36 cellular contexts compared by ENCODE assay signal in the genomic region with DNA sequence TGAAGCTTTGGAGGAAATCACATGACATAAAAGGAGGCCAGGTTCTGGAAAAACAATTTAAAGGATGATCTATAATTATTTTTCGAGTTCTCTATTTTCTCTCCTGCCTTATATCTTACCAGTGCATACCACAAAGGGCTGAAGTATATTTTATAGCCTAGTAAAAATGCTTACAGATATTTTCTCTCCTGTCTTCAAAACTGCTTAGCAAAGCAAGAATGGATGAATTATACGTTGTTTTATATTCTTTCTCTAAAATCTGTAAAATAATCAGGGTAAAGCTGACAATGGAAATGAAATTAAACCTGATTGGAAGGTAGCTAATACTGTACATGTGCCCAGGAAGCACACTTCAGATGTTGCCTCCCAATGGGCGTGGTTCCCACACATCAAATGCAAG.
DNase-seq lines count a peak whose midpoint lies in the region; ATAC-seq, FAIRE-seq and TF ChIP-seq lines count a peak whose summit lies in the region.
"Had no signal": no experiment of that assay in that cellular context is flagged by ENCODE, and none has a peak within 500 bp of the region (broad histone marks: within the 10 kb centered on the region; RNA-seq: fewer than 3 reads in every experiment).

No MANE protein-coding gene starts in this region.

- no peak overlapping the region for H2BK120ac ChIP-seq in IMR-90 (ENCODE audit: low read depth, low read length)

- H3K27ac ChIP-seq in HepG2 (ENCODE audit: extremely low read length, insufficient read depth, low read length) (no peak overlapping the region), right lobe of liver (no peak overlapping the region), A549 (no peak overlapping the region), IMR-90 (ENCODE audit: insufficient read depth, low read length) (no peak overlapping the region), K562 (ENCODE audit: extremely low read depth, low read depth, low read length) (no peak overlapping the region)
- H3K27ac ChIP-seq: 22Rv1; BLaER1; BLaER1 treated with 17β-estradiol and CSF1 and Interleukin-3, amounts not matched to agents 10 nM and 100 nM; C4-2B had no signal

- TF ChIP-seq POLR2A in HepG2 (IDR thresholded peaks at IDR 0.05; ENCODE audit: insufficient read depth in 1 of 2, low read depth in 2 of 2, low read length in 2 of 2) (no peak), right lobe of liver (IDR thresholded peaks at IDR 0.05) (no peak), A549 (IDR thresholded peaks at IDR 0.05; ENCODE audit: low read length) (no peak), IMR-90 (IDR thresholded peaks at IDR 0.05; ENCODE audit: low read depth, low read length) (no peak), K562 (conservative IDR thresholded peaks at IDR 0.05) (no peak)

- dilution Hi-C loops in IMR-90 (cut with HindIII; ENCODE audit: low sequenced_read_pairs, unreplicated experiment) = no loop called here

- POLR2A ChIA-PET in HepG2 (lab: Yijun Ruan, JAX) = no interaction called here
- POLR2A ChIA-PET in A549 (lab: Yijun Ruan, JAX) = no interaction called here
- POLR2A ChIA-PET in IMR-90 (lab: Charles Lee; ENCODE audit: unreplicated experiment) = no interaction called here
- POLR2A ChIA-PET in K562 (lab: Yijun Ruan, JAX) = no interaction called here

- H3K27ac Mint-ChIP-seq in HFFc6 = no peak overlapping the region
- H3K27ac Mint-ChIP-seq: B cell; CD14-positive monocyte; CD4-positive, alpha-beta memory T cell; CD4-positive, alpha-beta T cell; CD4-positive, CD25-positive, alpha-beta regulatory T cell; CD8-positive, alpha-beta memory T cell; CD8-positive, alpha-beta T cell had no signal

- H3K9ac ChIP-seq in HepG2 (ENCODE audit: insufficient read depth, low read depth, low read length) = no peak overlapping the region
- no peak overlapping the region for H3K9ac ChIP-seq in IMR-90 (ENCODE audit: low read depth, low read length)
- H3K9ac ChIP-seq in K562 (ENCODE audit: insufficient read depth in 1 of 2, low read depth in 2 of 2, low read length in 2 of 2) = no peak overlapping the region
- H3K9ac ChIP-seq: BLaER1; BLaER1 treated with 17β-estradiol and CSF1 and Interleukin-3, amounts not matched to agents 10 nM and 100 nM had no signal

- H3K9me3 ChIP-seq in HepG2 (ENCODE audit: low read length) = no peaks in the 10 kb centered on the region
- no peaks in the 10 kb centered on the region for H3K9me3 ChIP-seq in right lobe of liver
- H3K9me3 ChIP-seq in A549 = no peaks in the 10 kb centered on the region
- H3K9me3 ChIP-seq in IMR-90 (ENCODE audit: control insufficient read depth, insufficient read depth, low read length) = peaks cover 33% of the 10 kb centered on the region
- no peaks in the 10 kb centered on the region for H3K9me3 ChIP-seq in K562 (replicated peaks; ENCODE audit: control insufficient read depth, insufficient read depth, low read depth, low read length)
- H3K9me3 ChIP-seq: BE2C, BLaER1, Caco-2 had no signal

- H3K4me3 Mint-ChIP-seq in HFFc6 = no peak overlapping the region
- H3K4me3 Mint-ChIP-seq: B cell; CD14-positive monocyte; CD4-positive, alpha-beta memory T cell; CD4-positive, alpha-beta T cell; CD4-positive, CD25-positive, alpha-beta regulatory T cell; CD8-positive, alpha-beta memory T cell; CD8-positive, alpha-beta T cell had no signal

- ATAC-seq in HepG2 = no peak
- ATAC-seq in right lobe of liver = no peak
- ATAC-seq in A549 = no peak
- no peak for ATAC-seq in IMR-90 (ENCODE audit: low read depth)
- ATAC-seq in K562 = no peak
- ATAC-seq: CD8-positive, alpha-beta T cell had no signal

- no peak overlapping the region for H2BK15ac ChIP-seq in IMR-90 (ENCODE audit: low read depth, low read length)

- H3K14ac ChIP-seq in IMR-90 (replicated peaks; ENCODE audit: low read depth, low read length) = no peak overlapping the region

- no peak overlapping the region for H2BK20ac ChIP-seq in IMR-90 (ENCODE audit: low read depth, low read length)

- intact Hi-C loops in HepG2 (cut with micrococcal nuclease; ENCODE audit: unreplicated experiment) = no loop called here
- intact Hi-C loops in right lobe of liver (cut with DNase I) = no loop called here
- intact Hi-C loops in IMR-90 (cut with micrococcal nuclease) = no loop called here
- intact Hi-C loops in K562 (cut with micrococcal nuclease) = no loop called here

- H3K9me3 Mint-ChIP-seq in HFFc6 = peaks cover 73% of the 10 kb centered on the region
- H3K9me3 Mint-ChIP-seq: CD4-positive, alpha-beta T cell; CD8-positive, alpha-beta T cell had no signal

- H3K79me1 ChIP-seq in IMR-90 (ENCODE audit: low read depth in 1 of 2, low read length in 2 of 2) = no peaks in the 10 kb centered on the region

- no peak overlapping the region for H3K18ac ChIP-seq in IMR-90 (ENCODE audit: low read depth, low read length)

- no peaks in the 10 kb centered on the region for H3K36me3 ChIP-seq in HepG2 (replicated peaks in 1 of 2; ENCODE audit: control insufficient read depth in 1 of 2, insufficient read depth in 2 of 2, low read length in 2 of 2)
- H3K36me3 ChIP-seq in right lobe of liver = no peaks in the 10 kb centered on the region
- H3K36me3 ChIP-seq in IMR-90 (ENCODE audit: control insufficient read depth, insufficient read depth, low read length) = no peaks in the 10 kb centered on the region
- no peaks in the 10 kb centered on the region for H3K36me3 ChIP-seq in K562 (ENCODE audit: control insufficient read depth, insufficient read depth, low read length)
- H3K36me3 ChIP-seq: BE2C, BLaER1 had no signal

- H2AFZ ChIP-seq in HepG2 (ENCODE audit: low read length) (no peak overlapping the region), IMR-90 (replicated peaks; ENCODE audit: low read length, poor library complexity) (no peak overlapping the region), K562 (ENCODE audit: low read depth, low read length) (no peak overlapping the region)

- no peak overlapping the region for H3K23ac ChIP-seq in IMR-90 (ENCODE audit: low read depth, low read length)

- H3K56ac ChIP-seq in IMR-90 (ENCODE audit: extremely low read depth, insufficient read depth, low read length) = no peak overlapping the region

- H3K36me3 Mint-ChIP-seq in HFFc6 (ENCODE audit: low read depth) = no peaks in the 10 kb centered on the region; the same call in 1 of the 2 replicates
- H3K36me3 Mint-ChIP-seq: CD4-positive, alpha-beta memory T cell; CD4-positive, CD25-positive, alpha-beta regulatory T cell; CD8-positive, alpha-beta memory T cell; CD8-positive, alpha-beta T cell had no signal

- no peaks in the 10 kb centered on the region for H4K20me1 ChIP-seq in HepG2 (ENCODE audit: insufficient read depth, low read length)
- H4K20me1 ChIP-seq in IMR-90 (ENCODE audit: insufficient read depth, low read length) = no peaks in the 10 kb centered on the region
- H4K20me1 ChIP-seq in K562 (replicated peaks; ENCODE audit: control insufficient read depth, insufficient read depth, low read length) = no peaks in the 10 kb centered on the region
- H4K20me1 ChIP-seq: BLaER1 had no signal

- no peaks in the 10 kb centered on the region for H3K79me2 ChIP-seq in HepG2 (ENCODE audit: insufficient read depth, low read length)
- no peaks in the 10 kb centered on the region for H3K79me2 ChIP-seq in K562 (ENCODE audit: control insufficient read depth, insufficient read depth, low read length)

- TF ChIP-seq CTCF in HepG2 (CRISPR knock-in tag; IDR thresholded peaks at IDR 0.05) = no peak
- no peak for TF ChIP-seq CTCF in right lobe of liver (IDR thresholded peaks at IDR 0.05)
- TF ChIP-seq CTCF in A549 (IDR thresholded peaks at IDR 0.05) = no peak
- TF ChIP-seq CTCF in IMR-90 (conservative IDR thresholded peaks at IDR 0.05; ENCODE audit: low read depth, low read length) = no peak
- TF ChIP-seq CTCF in K562 (IDR thresholded peaks at IDR 0.05 in 2 of 3, conservative IDR thresholded peaks at IDR 0.05 in 1 of 3; ENCODE audit: insufficient read depth in 2 of 3, low read depth in 1 of 3, low read length in 3 of 3) = no peak
- TF ChIP-seq CTCF in HFFc6 (IDR thresholded peaks at IDR 0.05) = no peak

- no peak overlapping the region for H4K5ac ChIP-seq in IMR-90 (ENCODE audit: low read depth, low read length)

- H3K27me3 Mint-ChIP-seq in HFFc6 (ENCODE audit: insufficient read depth) = no peaks in the 10 kb centered on the region; the same call in 1 of the 2 replicates

- no peak overlapping the region for H3K4ac ChIP-seq in IMR-90 (ENCODE audit: low read depth, low read length)

- H3K9me1 ChIP-seq in IMR-90 (ENCODE audit: insufficient read depth, low read length) (no peaks in the 10 kb centered on the region), K562 (ENCODE audit: control insufficient read depth, insufficient read depth, low read length) (no peaks in the 10 kb centered on the region)

- 0% methylated on average over 3 of the region's 3 CpGs for WGBS in HepG2 (ENCODE audit: low lambda C conversion rate)
- WGBS in right lobe of liver (ENCODE audit: insufficient coverage, low coverage, low lambda C conversion rate, missing lambda C conversion rate) = 33% methylated on average over 3 of the region's 3 CpGs
- WGBS in A549 (ENCODE audit: missing lambda C conversion rate) = 4% methylated on average over 3 of the region's 3 CpGs
- no CpG with 5 or more reads among the region's 3 CpGs for WGBS in IMR-90 (ENCODE audit: extremely low coverage in 2 of 2, insufficient read length in 1 of 2), 2 experiments
- WGBS in K562 (ENCODE audit: insufficient coverage, low coverage, missing lambda C conversion rate) = 0% methylated on average over 3 of the region's 3 CpGs

- H2AK9ac ChIP-seq in IMR-90 (replicated peaks; ENCODE audit: low read depth, low read length, poor library complexity) = no peak overlapping the region

- TF ChIP-seq EP300 in HepG2 (IDR thresholded peaks at IDR 0.05; ENCODE audit: low read depth in 2 of 2, low read length in 2 of 2) (no peak), HepG2 (CRISPR knock-in tag; IDR thresholded peaks at IDR 0.05; ENCODE audit: borderline replicate concordance) (no peak), A549 (IDR thresholded peaks at IDR 0.05) (no peak), K562 (IDR thresholded peaks at IDR 0.05; ENCODE audit: low read length) (no peak)

- H3K4me2 ChIP-seq in HepG2 (ENCODE audit: low read depth, low read length) = no peak overlapping the region
- no peak overlapping the region for H3K4me2 ChIP-seq in A549
- no peak overlapping the region for H3K4me2 ChIP-seq in IMR-90 (ENCODE audit: low read depth, low read length)
- no peak overlapping the region for H3K4me2 ChIP-seq in K562 (ENCODE audit: insufficient read depth, low read length)
- H3K4me2 ChIP-seq: BLaER1; BLaER1 treated with 17β-estradiol and CSF1 and Interleukin-3, amounts not matched to agents 10 nM and 100 nM had no signal

- H3K4me1 ChIP-seq in HepG2 (ENCODE audit: insufficient read depth, low read length) (no peaks in the 10 kb centered on the region), right lobe of liver (no peaks in the 10 kb centered on the region), A549 (no peaks in the 10 kb centered on the region), IMR-90 (ENCODE audit: control insufficient read depth, insufficient read depth, low read length) (no peaks in the 10 kb centered on the region), K562 (replicated peaks in 1 of 2; ENCODE audit: control insufficient read depth in 2 of 2, insufficient read depth in 2 of 2, low read length in 2 of 2) (no peaks in the 10 kb centered on the region)
- H3K4me1 ChIP-seq: BE2C; BLaER1; BLaER1 treated with 17β-estradiol and CSF1 and Interleukin-3, amounts not matched to agents 10 nM and 100 nM; Caco-2 had no signal

- H4K91ac ChIP-seq in IMR-90 (ENCODE audit: insufficient read depth, low read depth, low read length) = no peak overlapping the region

- no peak overlapping the region for H3K4me3 ChIP-seq in HepG2 (replicated peaks in 1 of 3; ENCODE audit: insufficient read depth in 1 of 3, low read depth in 2 of 3, low read length in 3 of 3)
- no peak overlapping the region for H3K4me3 ChIP-seq in right lobe of liver
- no peak overlapping the region for H3K4me3 ChIP-seq in A549
- H3K4me3 ChIP-seq in IMR-90 (ENCODE audit: insufficient read depth, low read depth, low read length) = no peak overlapping the region
- no peak overlapping the region for H3K4me3 ChIP-seq in K562
- H3K4me3 ChIP-seq: BLaER1; BLaER1 treated with 17β-estradiol and CSF1 and Interleukin-3, amounts not matched to agents 10 nM and 100 nM had no signal

- no peak overlapping the region for H2BK5ac ChIP-seq in IMR-90 (ENCODE audit: low read depth, low read length, poor library complexity, severe bottlenecking)

- no peak for DNase-seq in HepG2 (ENCODE audit: low spot score)
- DNase-seq in right lobe of liver = no peak
- DNase-seq in A549 (ENCODE audit: low read depth in 1 of 2, low spot score in 1 of 2) = no peak
- DNase-seq in IMR-90 = no peak
- DNase-seq in K562 (ENCODE audit: extremely low read depth in 1 of 4, low spot score in 3 of 4) = no peak
- DNase-seq in stimulated activated CD4-positive, alpha-beta T cell treated with anti-CD3 and anti-CD28 coated beads, Interleukin-2, amount 100 ng/mL, for 24 hours = no peak
- no peak for DNase-seq in HFFc6
- DNase-seq in GOT3 (lab: John Stamatoyannopoulos, UW) = no peak
- DNase-seq: 8988T; ACHN; AML-193; BE2C; C1 segment of cervical spinal cord; Caco-2; Calu3; CD4-positive, alpha-beta T cell; CD4-positive, CD25-positive, alpha-beta regulatory T cell; CD8-positive, alpha-beta memory T cell; CD8-positive, alpha-beta T cell; COR-L47; DMS 273 treated with DMSO at 0.1 percent for 48 hours; DMS153; DMS53; DMS79; DMS79 treated with DMSO at 0.1 percent for 48 hours; DND-41; EL had no signal

- TF ChIP-seq RAD21 in HepG2 (CRISPR knock-in tag; IDR thresholded peaks at IDR 0.05) (no peak), A549 (conservative IDR thresholded peaks at IDR 0.05 in 1 of 2, IDR thresholded peaks at IDR 0.05 in 1 of 2) (no peak), IMR-90 (IDR thresholded peaks at IDR 0.05; ENCODE audit: low read length) (no peak), K562 (CRISPR knock-in tag; conservative IDR thresholded peaks at IDR 0.05 in 1 of 2, IDR thresholded peaks at IDR 0.05 in 1 of 2) (no peak)

- FAIRE-seq in HepG2 (lab: Jason Lieb, UNC) = no peak
- no peak for FAIRE-seq in A549 (lab: Jason Lieb, UNC)
- FAIRE-seq in K562 (lab: Jason Lieb, UNC) = no peak
- FAIRE-seq: A204.1, D721Med had no signal

- no peak overlapping the region for H4K8ac ChIP-seq in IMR-90 (ENCODE audit: low read depth in 2 of 2, low read length in 2 of 2)

- H2AK5ac ChIP-seq in IMR-90 (ENCODE audit: low read depth, low read length) = no peak overlapping the region

- BruUV-seq in HepG2 (replicated peaks; lab: Mats Ljungman, UMichigan) = no TSS peak
- no TSS peak for BruUV-seq in IMR-90 (replicated peaks; lab: Mats Ljungman, UMichigan)
- no TSS peak for BruUV-seq in K562 (replicated peaks; lab: Mats Ljungman, UMichigan)

- CTCF ChIA-PET in HepG2 (lab: Yijun Ruan, JAX; ENCODE audit: low intra/inter-chr PET ratio, low total read pairs) (no interaction called here), A549 (lab: Yijun Ruan, JAX) (no interaction called here), IMR-90 (lab: Yijun Ruan, JAX) (no interaction called here), K562 (lab: Yijun Ruan, JAX; ENCODE audit: low intra/inter-chr PET ratio) (no interaction called here)

- no peaks in the 10 kb centered on the region; a peak in 2 of 5 replicates for H3K27me3 ChIP-seq in HepG2 (ENCODE audit: control insufficient read depth in 1 of 2, insufficient read depth in 2 of 2, low read length in 2 of 2)
- no peaks in the 10 kb centered on the region for H3K27me3 ChIP-seq in right lobe of liver
- H3K27me3 ChIP-seq in IMR-90 (ENCODE audit: control insufficient read depth, insufficient read depth, low read length) = no peaks in the 10 kb centered on the region
- H3K27me3 ChIP-seq in K562 (ENCODE audit: control insufficient read depth in 2 of 2, insufficient read depth in 2 of 2, low read length in 2 of 2) = no peaks in the 10 kb centered on the region
- H3K27me3 ChIP-seq: BE2C; BLaER1; BLaER1 treated with 17β-estradiol and CSF1 and Interleukin-3, amounts not matched to agents 10 nM and 100 nM had no signal

- in situ Hi-C loops in HepG2 (cut with HindIII; ENCODE audit: extremely low pct_ligation_motif_present, low pct_unique_long_range_greater_than_20kb) (no loop called here), IMR-90 (cut with MboI; ENCODE audit: low sequenced_read_pairs) (no loop called here), K562 (cut with MboI) (no loop called here)

- no peaks in the 10 kb centered on the region for H3K4me1 Mint-ChIP-seq in HFFc6 (ENCODE audit: low read depth)
- H3K4me1 Mint-ChIP-seq: B cell; CD4-positive, alpha-beta memory T cell; CD4-positive, CD25-positive, alpha-beta regulatory T cell; CD8-positive, alpha-beta memory T cell had no signal
